In genomic region chr20:13082366-13082765, GRCh38 we compare ENCODE assay signal across 27 cellular contexts.
DNase-seq lines count a peak whose midpoint lies in the region; ATAC-seq, FAIRE-seq and TF ChIP-seq lines count a peak whose summit lies in the region.
"Had no signal": no experiment of that assay in that cellular context is flagged by ENCODE, and none has a peak within 500 bp of the region (broad histone marks: within the 10 kb centered on the region; RNA-seq: fewer than 3 reads in every experiment).

No MANE protein-coding gene starts in this region.

- CTCF ChIA-PET in CD4-positive, alpha-beta T cell (lab: Charles Lee): no interaction called here

- TF ChIP-seq CTCF in colonic mucosa (IDR thresholded peaks at IDR 0.05): no peak
- TF ChIP-seq CTCF in mucosa of descending colon (IDR thresholded peaks at IDR 0.05): no peak
- TF ChIP-seq CTCF in CD4-positive, alpha-beta T cell (IDR thresholded peaks at IDR 0.05): no peak
- TF ChIP-seq CTCF in pancreas (IDR thresholded peaks at IDR 0.05): no peak

- H3K9ac ChIP-seq in colonic mucosa (ENCODE audit: low read depth in 2 of 2, low read length in 2 of 2): no peak overlapping the region
- H3K9ac ChIP-seq: BLaER1 treated with 17β-estradiol and CSF1 and Interleukin-3, amounts not matched to agents 10 nM and 100 nM had no signal

- H3K36me3 ChIP-seq in colonic mucosa: no peaks in the 10 kb centered on the region
- no peaks in the 10 kb centered on the region for H3K36me3 ChIP-seq in mucosa of descending colon (ENCODE audit: low read depth)
- H3K36me3 ChIP-seq in pancreas: no peaks in the 10 kb centered on the region
- H3K36me3 ChIP-seq: BLaER1 treated with 17β-estradiol and CSF1 and Interleukin-3, amounts not matched to agents 10 nM and 100 nM had no signal

- H3K9me3 ChIP-seq in colonic mucosa (no peaks in the 10 kb centered on the region), mucosa of descending colon (no peaks in the 10 kb centered on the region), pancreas (no peaks in the 10 kb centered on the region)
- H3K9me3 ChIP-seq in CD4-positive, alpha-beta T cell (ENCODE audit: control insufficient read depth, low read length): no peaks in the 10 kb centered on the region
- H3K9me3 ChIP-seq: A549; BLaER1 treated with 17β-estradiol and CSF1 and Interleukin-3, amounts not matched to agents 10 nM and 100 nM had no signal

- peak; percentile 79 for ATAC-seq in left colon
- peak; percentile 57 for ATAC-seq in mucosa of descending colon
- no peak for ATAC-seq in stimulated activated naive CD8-positive, alpha-beta T cell treated with anti-CD3 and anti-CD28 coated beads, Interleukin-15, Interleukin-2, amounts not matched to agents 100 U/mL and 50 U/mL, for 24 hours
- ATAC-seq in CD4-positive, alpha-beta T cell (ENCODE audit: poor library complexity): no peak
- no peak for ATAC-seq in pancreas
- ATAC-seq: A549, GM12878 had no signal

- H3K27me3 Mint-ChIP-seq in CD4-positive, alpha-beta T cell: no peaks in the 10 kb centered on the region
- H3K27me3 Mint-ChIP-seq: B cell; CD4-positive, alpha-beta memory T cell; CD8-positive, alpha-beta memory T cell had no signal

- H3K4me3 ChIP-seq in colonic mucosa: no peak overlapping the region
- no peak overlapping the region for H3K4me3 ChIP-seq in mucosa of descending colon
- no peak overlapping the region for H3K4me3 ChIP-seq in pancreas
- H3K4me3 ChIP-seq: A549; BLaER1 treated with 17β-estradiol and CSF1 and Interleukin-3, amounts not matched to agents 10 nM and 100 nM; GM12878 had no signal

- H3K4me1 Mint-ChIP-seq in CD4-positive, alpha-beta T cell (ENCODE audit: low read depth): no peaks in the 10 kb centered on the region
- H3K4me1 Mint-ChIP-seq: B cell; CD4-positive, alpha-beta memory T cell; CD8-positive, alpha-beta memory T cell had no signal

- DNase-seq in NCI-H69 (lab: John Stamatoyannopoulos, UW) (peak; percentile 68), colonic mucosa (no peak), left colon (no peak), mucosa of descending colon (no peak), A172 (ENCODE audit: low spot score) (no peak), pancreas (no peak)
- DNase-seq in stimulated activated naive CD8-positive, alpha-beta T cell treated with anti-CD3 and anti-CD28 coated beads, Interleukin-15, Interleukin-2, amounts not matched to agents 100 U/mL and 50 U/mL, for 24 hours: no peak
- no peak for DNase-seq in CD4-positive, alpha-beta T cell
- DNase-seq: 8988T; AML-193; CD4-positive, alpha-beta memory T cell; CD8-positive, alpha-beta memory T cell; COR-L47; DMS 273 treated with DMSO at 0.1 percent for 48 hours; DMS153; DMS53; DMS79; DND-41; EL; GDM1 had no signal

- no peaks in the 10 kb centered on the region for H3K36me3 Mint-ChIP-seq in CD4-positive, alpha-beta T cell (ENCODE audit: low read depth)
- H3K36me3 Mint-ChIP-seq: CD4-positive, alpha-beta memory T cell; CD8-positive, alpha-beta memory T cell had no signal

- POLR2A ChIA-PET in CD4-positive, alpha-beta T cell (lab: Charles Lee): no interaction called here

- intact Hi-C loops in colonic mucosa (cut with DNase I) (no loop called here), left colon (cut with DNase I, micrococcal nuclease) (no loop called here), mucosa of descending colon (cut with DNase I, micrococcal nuclease) (no loop called here), pancreas (cut with DNase I) (no loop called here)
- intact Hi-C loops in CD4-positive, alpha-beta T cell (cut with DNase I, micrococcal nuclease): no loop called here

- no peaks in the 10 kb centered on the region for H3K27me3 ChIP-seq in colonic mucosa
- H3K27me3 ChIP-seq in CD4-positive, alpha-beta T cell (ENCODE audit: control insufficient read depth, insufficient read depth, low read length): no peaks in the 10 kb centered on the region
- no peaks in the 10 kb centered on the region for H3K27me3 ChIP-seq in pancreas
- H3K27me3 ChIP-seq: BLaER1 treated with 17β-estradiol and CSF1 and Interleukin-3, amounts not matched to agents 10 nM and 100 nM had no signal

- H3K27ac ChIP-seq in colonic mucosa: peak overlapping the region; percentile 18
- no peak overlapping the region for H3K27ac ChIP-seq in CD4-positive, alpha-beta T cell (ENCODE audit: low read depth, low read length)
- no peak overlapping the region for H3K27ac ChIP-seq in pancreas
- H3K27ac ChIP-seq: A549; BLaER1 treated with 17β-estradiol and CSF1 and Interleukin-3, amounts not matched to agents 10 nM and 100 nM; C4-2B had no signal

- no peak for FAIRE-seq in pancreas (lab: Jason Lieb, UNC)
- FAIRE-seq: GM12878, GM12892, GM18507 had no signal

- H3K4me1 ChIP-seq in colonic mucosa (no peaks in the 10 kb centered on the region), mucosa of descending colon (ENCODE audit: low read depth) (no peaks in the 10 kb centered on the region), pancreas (no peaks in the 10 kb centered on the region)
- H3K4me1 ChIP-seq: A549 had no signal

- H3K27ac Mint-ChIP-seq in CD4-positive, alpha-beta T cell: no peak overlapping the region
- H3K27ac Mint-ChIP-seq: B cell; CD4-positive, alpha-beta memory T cell; CD8-positive, alpha-beta memory T cell had no signal

- no peaks in the 10 kb centered on the region for H3K9me3 Mint-ChIP-seq in CD4-positive, alpha-beta T cell
- H3K9me3 Mint-ChIP-seq: CD4-positive, alpha-beta memory T cell; CD8-positive, alpha-beta memory T cell had no signal

- H3K4me3 Mint-ChIP-seq in CD4-positive, alpha-beta T cell: no peak overlapping the region
- H3K4me3 Mint-ChIP-seq: B cell; CD4-positive, alpha-beta memory T cell; CD8-positive, alpha-beta memory T cell had no signal

Comparison
In these comparisons a context has a peak if more than half of its experiments do, and no peak if none do; other contexts are left out.
1. ATAC-seq: peak in left colon (single experiment) and mucosa of descending colon (single experiment); none in stimulated activated naive CD8-positive, alpha-beta T cell treated with anti-CD3 and anti-CD28 coated beads, Interleukin-15, Interleukin-2, amounts not matched to agents 100 U/mL and 50 U/mL, for 24 hours (single experiment), CD4-positive, alpha-beta T cell (single experiment) and pancreas (0 of 4).